Comparison of ENCODE assay signal across 16 cellular contexts in genomic region chr20:403582-403957, GRCh38. TPM values are rescaled to one million over a fixed set of nuclear protein-coding genes. Genes with fewer than 3 reads are reported as not detected.
DNase-seq lines count a peak whose midpoint lies in the region; ATAC-seq and TF ChIP-seq lines count a peak whose summit lies in the region.
"Had no signal": no experiment of that assay in that cellular context is flagged by ENCODE, and none has a peak within 500 bp of the region (broad histone marks: within the 10 kb centered on the region; RNA-seq: fewer than 3 reads in every experiment).

No MANE protein-coding gene starts in this region.

- peaks cover 28% of the 10 kb centered on the region for H3K4me1 Mint-ChIP-seq in activated naive CD8-positive, alpha-beta T cell treated with anti-CD3 and anti-CD28 coated beads, Interleukin-2, amount 10 ng/mL, durations not matched to agents 7 days and 5 days
- H3K4me1 Mint-ChIP-seq in activated naive CD8-positive, alpha-beta T cell treated with anti-CD3 and anti-CD28 coated beads, Interleukin-2, amount 50 U/mL, for 24 hours = peaks cover 20% of the 10 kb centered on the region
- H3K4me1 Mint-ChIP-seq in Caco-2 (ENCODE audit: low read depth, unreplicated experiment) (peaks cover 34% of the 10 kb centered on the region), neural crest cell (peaks cover 23% of the 10 kb centered on the region)

- in situ Hi-C loops in Panc1 (cut with HindIII; ENCODE audit: low pct_unique_long_range_greater_than_20kb, low sequenced_read_pairs) = no loop called here

- peak overlapping the region; percentile 20 for H3K27ac Mint-ChIP-seq in activated naive CD8-positive, alpha-beta T cell treated with anti-CD3 and anti-CD28 coated beads, Interleukin-2, amount 10 ng/mL, durations not matched to agents 7 days and 5 days
- no peak overlapping the region for H3K27ac Mint-ChIP-seq in activated naive CD8-positive, alpha-beta T cell treated with anti-CD3 and anti-CD28 coated beads, Interleukin-2, amount 50 U/mL, for 24 hours
- peak overlapping the region; percentile 98 for H3K27ac Mint-ChIP-seq in Caco-2 (ENCODE audit: unreplicated experiment)
- H3K27ac Mint-ChIP-seq in neural crest cell (ENCODE audit: unreplicated experiment) = no peak overlapping the region

- H3K36me3 ChIP-seq in Caco-2 (ENCODE audit: control insufficient read depth, insufficient read depth, low read length) (no peaks in the 10 kb centered on the region; the same call in 1 of the 2 replicates), Panc1 (ENCODE audit: control insufficient read depth, insufficient read depth, low read length) (no peaks in the 10 kb centered on the region; the same call in 1 of the 2 replicates), BE2C (no peaks in the 10 kb centered on the region)
- H3K36me3 ChIP-seq: SJCRH30 had no signal

- no TSS peak for BruUV-seq in Caco-2 (replicated peaks; lab: Mats Ljungman, UMichigan)
- no TSS peak for BruUV-seq in Panc1 (replicated peaks; lab: Mats Ljungman, UMichigan)

- TF ChIP-seq CTCF in Caco-2 (IDR thresholded peaks at IDR 0.05; ENCODE audit: insufficient read depth in 1 of 2, low read depth in 1 of 2, low read length in 1 of 2, severe bottlenecking in 1 of 2, unreplicated experiment in 1 of 2) = no peak
- TF ChIP-seq CTCF in Panc1 (IDR thresholded peaks at IDR 0.05) = no peak
- no peak for TF ChIP-seq CTCF in neural crest cell (conservative IDR thresholded peaks at IDR 0.05)
- no peak for TF ChIP-seq CTCF in BE2C (IDR thresholded peaks at IDR 0.05; ENCODE audit: low read depth, low read length)

- peaks cover 11% of the 10 kb centered on the region for H3K36me3 Mint-ChIP-seq in activated naive CD8-positive, alpha-beta T cell treated with anti-CD3 and anti-CD28 coated beads, Interleukin-2, amount 10 ng/mL, durations not matched to agents 7 days and 5 days
- H3K36me3 Mint-ChIP-seq in activated naive CD8-positive, alpha-beta T cell treated with anti-CD3 and anti-CD28 coated beads, Interleukin-2, amount 50 U/mL, for 24 hours (ENCODE audit: low read depth) = no peaks in the 10 kb centered on the region
- H3K36me3 Mint-ChIP-seq in Caco-2 (ENCODE audit: insufficient read depth, unreplicated experiment) (peaks cover 43% of the 10 kb centered on the region), neural crest cell (ENCODE audit: low read depth) (no peaks in the 10 kb centered on the region)

- peak overlapping the region; percentile 70; the same call in 1 of the 2 replicates for H3K27ac ChIP-seq in Panc1 (ENCODE audit: low read length)
- H3K27ac ChIP-seq: SJCRH30 had no signal

- intact Hi-C loops in Caco-2 (cut with micrococcal nuclease; ENCODE audit: unreplicated experiment) (loop anchor here (5.0 kb wide), 1 partner anchor 59 kb away; the partner anchor contains the start of gene TBC1D20), Panc1 (cut with micrococcal nuclease; ENCODE audit: unreplicated experiment) (no loop called here)

- no peak overlapping the region for H3K4me3 Mint-ChIP-seq in activated naive CD8-positive, alpha-beta T cell treated with anti-CD3 and anti-CD28 coated beads, Interleukin-2, amount 10 ng/mL, durations not matched to agents 7 days and 5 days
- no peak overlapping the region for H3K4me3 Mint-ChIP-seq in activated naive CD8-positive, alpha-beta T cell treated with anti-CD3 and anti-CD28 coated beads, Interleukin-2, amount 50 U/mL, for 24 hours
- H3K4me3 Mint-ChIP-seq in Caco-2 (ENCODE audit: unreplicated experiment) (no peak overlapping the region), neural crest cell (peak overlapping the region; percentile 62)

- H3K27me3 ChIP-seq in Caco-2 (replicated peaks; ENCODE audit: control insufficient read depth, insufficient read depth, low read length) = no peaks in the 10 kb centered on the region
- H3K27me3 ChIP-seq in Panc1 (ENCODE audit: control insufficient read depth, insufficient read depth, low read length) = no peaks in the 10 kb centered on the region
- H3K27me3 ChIP-seq in BE2C = no peaks in the 10 kb centered on the region
- H3K27me3 ChIP-seq: SJCRH30 had no signal

- ATAC-seq in activated naive CD8-positive, alpha-beta T cell treated with anti-CD3 and anti-CD28 coated beads, Interleukin-2, amount 10 ng/mL, durations not matched to agents 7 days and 5 days (ENCODE audit: low read depth) = no peak
- ATAC-seq in activated naive CD8-positive, alpha-beta T cell treated with anti-CD3 and anti-CD28 coated beads, Interleukin-2, amount 50 U/mL, for 24 hours = no peak
- ATAC-seq in Panc1 (no peak), HG02885 (IDR thresholded peaks at IDR 0.05; ENCODE audit: poor library complexity, unreplicated experiment) (no peak)

- CTCF ChIA-PET in Caco-2 (lab: Charles Lee) = interaction anchor here (1.2 kb wide), 1 partner anchor 28 kb away, joined by 4 read pairs; no protein-coding TSS in a partner anchor
- CTCF ChIA-PET in Panc1 (lab: Charles Lee) = interaction anchor here (0.6 kb wide), 1 partner anchor 11 kb away, joined by 3 read pairs; no protein-coding TSS in a partner anchor

- H3K9me3 ChIP-seq in Caco-2 = no peaks in the 10 kb centered on the region
- H3K9me3 ChIP-seq in Panc1 (ENCODE audit: control insufficient read depth, insufficient read depth, low read depth, low read length) = peaks cover 6% of the 10 kb centered on the region; the same call in 1 of the 2 replicates
- no peaks in the 10 kb centered on the region for H3K9me3 ChIP-seq in BE2C
- H3K9me3 ChIP-seq: SJCRH30 had no signal

- POLR2A ChIA-PET in activated naive CD8-positive, alpha-beta T cell treated with anti-CD3 and anti-CD28 coated beads, Interleukin-2, amount 10 ng/mL, durations not matched to agents 7 days and 5 days (lab: Charles Lee) = interaction anchor here (0.5 to 1.2 kb wide), 2 partner anchors 23 to 44 kb away, joined by 3 read pairs; partner anchors contain the start of gene TRIB3
- POLR2A ChIA-PET in Caco-2 (lab: Charles Lee) = no interaction called here
- POLR2A ChIA-PET in Panc1 (lab: Charles Lee) = no interaction called here

- H3K9me3 Mint-ChIP-seq in activated naive CD8-positive, alpha-beta T cell treated with anti-CD3 and anti-CD28 coated beads, Interleukin-2, amount 10 ng/mL, durations not matched to agents 7 days and 5 days = peaks cover 5% of the 10 kb centered on the region
- H3K9me3 Mint-ChIP-seq in activated naive CD8-positive, alpha-beta T cell treated with anti-CD3 and anti-CD28 coated beads, Interleukin-2, amount 50 U/mL, for 24 hours = no peaks in the 10 kb centered on the region
- H3K9me3 Mint-ChIP-seq in Caco-2 (ENCODE audit: unreplicated experiment) = no peaks in the 10 kb centered on the region
- H3K9me3 Mint-ChIP-seq in neural crest cell = peaks cover 3% of the 10 kb centered on the region

- H3K27me3 Mint-ChIP-seq in activated naive CD8-positive, alpha-beta T cell treated with anti-CD3 and anti-CD28 coated beads, Interleukin-2, amount 10 ng/mL, durations not matched to agents 7 days and 5 days = no peaks in the 10 kb centered on the region
- H3K27me3 Mint-ChIP-seq in activated naive CD8-positive, alpha-beta T cell treated with anti-CD3 and anti-CD28 coated beads, Interleukin-2, amount 50 U/mL, for 24 hours = no peaks in the 10 kb centered on the region
- H3K27me3 Mint-ChIP-seq in Caco-2 (ENCODE audit: insufficient read depth, unreplicated experiment) (no peaks in the 10 kb centered on the region), neural crest cell (ENCODE audit: low read depth) (no peaks in the 10 kb centered on the region)

- H3K4me1 ChIP-seq in Caco-2 = peaks cover 33% of the 10 kb centered on the region
- peaks cover 11% of the 10 kb centered on the region for H3K4me1 ChIP-seq in Panc1 (ENCODE audit: control insufficient read depth, insufficient read depth, low read length)
- H3K4me1 ChIP-seq in BE2C = no peaks in the 10 kb centered on the region; the same call in 1 of the 2 replicates

- no peak for DNase-seq in activated naive CD8-positive, alpha-beta T cell treated with anti-CD3 and anti-CD28 coated beads, Interleukin-2, amount 10 ng/mL, durations not matched to agents 7 days and 5 days
- DNase-seq in activated naive CD8-positive, alpha-beta T cell treated with anti-CD3 and anti-CD28 coated beads, Interleukin-2, amount 50 U/mL, for 24 hours = no peak
- no peak for DNase-seq in Caco-2
- no peak for DNase-seq in Panc1 (ENCODE audit: low read depth, low spot score)
- no peak for DNase-seq in neural crest cell (ENCODE audit: low read depth, low spot score)
- DNase-seq in BE2C = no peak
- DNase-seq: C1 segment of cervical spinal cord, DMS79 treated with DMSO at 0.1 percent for 48 hours, KG1, NCI-H1417, NCI-H187, NCI-H2107, NCI-H510A treated with DMSO at 0.1 percent for 48 hours, NCI-H774, SJCRH30 had no signal

- H3K4me3 ChIP-seq in Caco-2 (ENCODE audit: low read depth, low read length) (no peak overlapping the region), Panc1 (ENCODE audit: low read depth in 2 of 2, low read length in 2 of 2) (no peak overlapping the region), BE2C (ENCODE audit: low read depth, low read length) (no peak overlapping the region)
- H3K4me3 ChIP-seq: SJCRH30 had no signal

RNA-seq across cellular contexts. Expression of gene RBCK1, which starts 4.5 kb away (rescaled TPM):
- total RNA-seq in activated naive CD8-positive, alpha-beta T cell treated with anti-CD3 and anti-CD28 coated beads, Interleukin-2, amount 10 ng/mL, durations not matched to agents 7 days and 5 days = 100 to 1,000 TPM; 156 to 179 TPM
- total RNA-seq in Caco-2 (2022) (103 and 111 TPM in 2 replicates), Panc1 (2021; ENCODE audit: unreplicated experiment) (97.1 TPM), neural crest cell (62.4 and 65.2 TPM in 2 replicates)
- polyA plus RNA-seq in Panc1 (2012; ENCODE audit: insufficient read length) = 109 TPM
- 91.3 TPM for polyA plus RNA-seq in BE2C (2012; ENCODE audit: insufficient read depth, insufficient read length, low read depth)

RNA-seq across cellular contexts. Expression of gene TRIB3, which starts 23.0 kb away (rescaled TPM):
- total RNA-seq in activated naive CD8-positive, alpha-beta T cell treated with anti-CD3 and anti-CD28 coated beads, Interleukin-2, amount 10 ng/mL, durations not matched to agents 7 days and 5 days = 10 to 100 TPM; 24.2 to 26.1 TPM
- total RNA-seq in Caco-2 (2022) = 113 and 132 TPM in 2 replicates
- total RNA-seq in Panc1 (2021; ENCODE audit: unreplicated experiment) = 35.6 TPM
- polyA plus RNA-seq in Panc1 (2012; ENCODE audit: insufficient read length) = 41.6 TPM
- total RNA-seq in neural crest cell = 12.5 and 14.4 TPM in 2 replicates
- 157 TPM for polyA plus RNA-seq in BE2C (2012; ENCODE audit: insufficient read depth, insufficient read length, low read depth)

RNA-seq across cellular contexts. Expression of gene NRSN2, which starts 56.7 kb away (rescaled TPM):
- total RNA-seq in activated naive CD8-positive, alpha-beta T cell treated with anti-CD3 and anti-CD28 coated beads, Interleukin-2, amount 10 ng/mL, durations not matched to agents 7 days and 5 days = 1 to 10 TPM; 3.6 to 3.7 TPM
- total RNA-seq in Caco-2 (2022) (24.6 and 27.5 TPM in 2 replicates), Panc1 (2021; ENCODE audit: unreplicated experiment) (44.9 TPM), neural crest cell (42.0 and 44.4 TPM in 2 replicates)
- 74.8 TPM for polyA plus RNA-seq in Panc1 (2012; ENCODE audit: insufficient read length)
- 55.0 TPM for polyA plus RNA-seq in BE2C (2012; ENCODE audit: insufficient read depth, insufficient read length, low read depth)

RNA-seq across cellular contexts. Expression of gene TBC1D20, which starts 58.8 kb away (rescaled TPM):
- 10 to 100 TPM; 36.8 to 38.0 TPM for total RNA-seq in activated naive CD8-positive, alpha-beta T cell treated with anti-CD3 and anti-CD28 coated beads, Interleukin-2, amount 10 ng/mL, durations not matched to agents 7 days and 5 days
- total RNA-seq in Caco-2 (2022) (30.0 and 35.8 TPM in 2 replicates), Panc1 (2021; ENCODE audit: unreplicated experiment) (42.1 TPM), neural crest cell (30.4 and 33.3 TPM in 2 replicates)
- 32.8 TPM for polyA plus RNA-seq in Panc1 (2012; ENCODE audit: insufficient read length)
- polyA plus RNA-seq in BE2C (2012; ENCODE audit: insufficient read depth, insufficient read length, low read depth) = 17.9 TPM

Comparison
In these comparisons a context has a peak if more than half of its experiments do, and no peak if none do; other contexts are left out.
1. H3K27ac Mint-ChIP-seq: peak in activated naive CD8-positive, alpha-beta T cell treated with anti-CD3 and anti-CD28 coated beads, Interleukin-2, amount 10 ng/mL, durations not matched to agents 7 days and 5 days (single experiment) and Caco-2 (single experiment); none in activated naive CD8-positive, alpha-beta T cell treated with anti-CD3 and anti-CD28 coated beads, Interleukin-2, amount 50 U/mL, for 24 hours (single experiment) and neural crest cell (single experiment).